ENCODE assay signal across 13 cellular contexts in the genomic region with DNA sequence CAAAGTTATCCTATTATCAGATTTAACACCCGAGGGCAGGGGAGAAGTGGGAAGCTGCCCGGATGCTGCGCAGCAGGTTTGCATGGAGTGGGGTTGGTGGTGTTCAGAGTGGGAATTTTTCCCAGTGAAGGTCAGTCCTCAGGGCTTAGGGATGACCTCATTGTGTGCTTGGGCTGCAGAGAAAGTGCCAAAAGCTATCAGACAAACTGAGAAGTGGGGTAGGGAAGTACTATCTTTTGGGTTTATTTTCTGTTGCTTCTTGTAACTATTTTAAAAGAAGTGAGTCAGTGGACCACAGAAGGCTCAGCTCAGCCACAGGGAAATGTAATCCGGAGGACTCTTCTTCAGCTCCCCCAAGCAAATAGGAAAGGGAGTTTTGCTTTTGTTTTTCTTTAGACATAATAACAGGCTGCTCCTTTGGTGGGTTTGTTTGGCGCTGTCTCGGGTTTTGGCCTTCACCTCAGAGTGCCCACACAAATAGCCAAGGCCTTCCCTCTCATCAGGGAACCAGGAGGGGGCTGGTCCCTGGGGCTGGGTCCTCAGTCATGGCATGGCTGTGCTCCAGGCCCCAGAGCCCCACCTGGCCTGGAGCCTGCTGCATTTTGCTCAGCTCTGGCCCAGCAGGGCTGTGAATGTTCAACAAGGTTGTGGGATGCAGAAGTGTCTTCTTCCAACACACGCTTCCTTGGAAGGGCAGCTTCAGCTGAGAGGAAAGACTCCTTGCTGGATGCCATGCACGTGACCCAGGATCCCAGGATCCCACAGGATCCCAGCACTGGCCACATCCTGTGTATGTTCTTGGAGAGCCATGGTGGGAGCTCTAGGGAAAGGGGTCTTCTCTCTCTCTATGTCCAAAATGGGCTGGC. TPM values are rescaled to one million over a fixed set of nuclear protein-coding genes. Genes with fewer than 3 reads are reported as not detected.
DNase-seq lines count a peak whose midpoint lies in the region; ATAC-seq and TF ChIP-seq lines count a peak whose summit lies in the region.
"Had no signal": no experiment of that assay in that cellular context is flagged by ENCODE, and none has a peak within 500 bp of the region (broad histone marks: within the 10 kb centered on the region; RNA-seq: fewer than 3 reads in every experiment).

No MANE protein-coding gene starts in this region.

- H3K4me3 ChIP-seq in SK-N-SH (ENCODE audit: low read depth in 2 of 2, low read length in 1 of 2): no peak overlapping the region
- H3K4me3 ChIP-seq in WI38 (ENCODE audit: low read depth, low read length): peak overlapping the region; percentile 25; the same call in 1 of the 2 replicates
- no peak overlapping the region for H3K4me3 ChIP-seq in right atrium auricular region
- no peak overlapping the region for H3K4me3 ChIP-seq in transverse colon
- H3K4me3 ChIP-seq: right lobe of liver had no signal

- H3K4me2 ChIP-seq in SK-N-SH: no peak overlapping the region

- no peak for TF ChIP-seq RAD21 in SK-N-SH (IDR thresholded peaks at IDR 0.05; ENCODE audit: low read length)

- H3K36me3 ChIP-seq in SK-N-SH (replicated peaks in 1 of 2; ENCODE audit: control insufficient read depth in 1 of 2, insufficient read depth in 2 of 2, low read length in 1 of 2) (no peaks in the 10 kb centered on the region), right atrium auricular region (no peaks in the 10 kb centered on the region), transverse colon (no peaks in the 10 kb centered on the region)
- H3K36me3 ChIP-seq: right lobe of liver had no signal

- in situ Hi-C loops in transverse colon (cut with MboI; ENCODE audit: low pct_ligation_motif_present in 1 of 4, low pct_unique_long_range_greater_than_20kb in 1 of 4, low sequenced_read_pairs in 3 of 4): no loop called here

- no peak for TF ChIP-seq EP300 in SK-N-SH (IDR thresholded peaks at IDR 0.05; ENCODE audit: borderline replicate concordance in 1 of 2, low read depth in 1 of 2, low read length in 1 of 2)
- TF ChIP-seq EP300 in transverse colon (IDR thresholded peaks at IDR 0.05; ENCODE audit: low read depth): no peak

- no peak overlapping the region for H2AFZ ChIP-seq in SK-N-SH (ENCODE audit: low read depth)

- H3F3A ChIP-seq in SK-N-SH (replicated peaks; ENCODE audit: insufficient read depth): peaks cover 3% of the 10 kb centered on the region

- peak overlapping the region in 1 of 2 experiments; percentile 62; a peak in 2 of 4 replicates for H3K27ac ChIP-seq in SK-N-SH (ENCODE audit: low read depth in 2 of 2, low read length in 1 of 2)
- peak overlapping the region; percentile 65 to 70 for H3K27ac ChIP-seq in right atrium auricular region
- H3K27ac ChIP-seq in transverse colon: peak overlapping the region; percentile 35 to 60 (median 53)
- H3K27ac ChIP-seq: right lobe of liver had no signal

- H3K9ac ChIP-seq in SK-N-SH: peak overlapping the region; percentile 21; the same call in 1 of the 2 replicates

- ATAC-seq in SK-N-SH treated with all-trans-retinoic acid at 6 μM for 48 hours: no peak
- ATAC-seq in HG02981 (IDR thresholded peaks at IDR 0.05; ENCODE audit: unreplicated experiment): no peak

- WGBS in SK-N-SH (ENCODE audit: low lambda C conversion rate): 42% methylated on average over 6 of the region's 8 CpGs
- WGBS in transverse colon (ENCODE audit: low coverage in 1 of 2), 2 donors: 68 to 93% methylated on average over 3 to 8 of the region's 8 CpGs

- H3K9me3 ChIP-seq in SK-N-SH (no peaks in the 10 kb centered on the region), right atrium auricular region (no peaks in the 10 kb centered on the region), transverse colon (no peaks in the 10 kb centered on the region)
- H3K9me3 ChIP-seq: right lobe of liver had no signal

- H4K20me1 ChIP-seq in SK-N-SH (ENCODE audit: insufficient read depth): no peaks in the 10 kb centered on the region

- no peak for DNase-seq in SK-N-SH
- DNase-seq in right atrium auricular region (ENCODE audit: low spot score): no peak
- DNase-seq in transverse colon: no peak
- DNase-seq in NCI-H748 (lab: John Stamatoyannopoulos, UW; ENCODE audit: unreplicated experiment): no peak
- DNase-seq in NCI-H1048 (lab: John Stamatoyannopoulos, UW): no peak
- DNase-seq: activated B cell treated with CpG ODN at 0.5 μM for 24 hours, amniotic stem cell, H7, NCI-H446 treated with DMSO at 0.1 percent for 48 hours, right lobe of liver had no signal

- intact Hi-C loops in transverse colon (cut with DNase I; ENCODE audit: low total_unique reads): no loop called here

- CTCF ChIA-PET in SK-N-SH (lab: Yijun Ruan, JAX): interaction anchor here (1.1 to 1.3 kb wide), 2 partner anchors 10 to 158 kb away, joined by 3 to 5 read pairs; no protein-coding TSS in a partner anchor

- no peaks in the 10 kb centered on the region for H3K27me3 ChIP-seq in SK-N-SH (ENCODE audit: insufficient read depth)
- H3K27me3 ChIP-seq in right atrium auricular region: no peaks in the 10 kb centered on the region
- no peaks in the 10 kb centered on the region for H3K27me3 ChIP-seq in transverse colon
- H3K27me3 ChIP-seq: right lobe of liver had no signal

- POLR2A ChIA-PET in SK-N-SH (lab: Yijun Ruan, JAX): no interaction called here

- TF ChIP-seq POLR2A in transverse colon (IDR thresholded peaks at IDR 0.05): no peak

- TF ChIP-seq CTCF in SK-N-SH (IDR thresholded peaks at IDR 0.05) (no peak), WI38 (IDR thresholded peaks at IDR 0.05; ENCODE audit: low read depth, low read length) (no peak), right atrium auricular region (IDR thresholded peaks at IDR 0.05) (no peak), transverse colon (IDR thresholded peaks at IDR 0.05) (no peak)

- H3K4me1 ChIP-seq in SK-N-SH (ENCODE audit: control insufficient read depth in 1 of 2, insufficient read depth in 2 of 2, low read depth in 1 of 2, low read length in 1 of 2) (peaks cover 0 to 21% of the 10 kb centered on the region in 2 experiments; a peak in 2 of 4 replicates), right atrium auricular region (peaks cover 0 to 41% of the 10 kb centered on the region in 2 donors), transverse colon (peaks cover 0 to 9% (median 2%) of the 10 kb centered on the region in 4 donors)
- H3K4me1 ChIP-seq: right lobe of liver had no signal

- H3K9me2 ChIP-seq in SK-N-SH: no peaks in the 10 kb centered on the region

- H3K79me2 ChIP-seq in SK-N-SH (ENCODE audit: insufficient read depth): no peaks in the 10 kb centered on the region

TF ChIP-seq in SK-N-SH treated with all-trans-retinoic acid at 6 μM for 48 hours, 23 proteins besides CTCF, POLR2A, EP300 and RAD21 (continues in another document):
- TF ChIP-seq, protein P1, sequence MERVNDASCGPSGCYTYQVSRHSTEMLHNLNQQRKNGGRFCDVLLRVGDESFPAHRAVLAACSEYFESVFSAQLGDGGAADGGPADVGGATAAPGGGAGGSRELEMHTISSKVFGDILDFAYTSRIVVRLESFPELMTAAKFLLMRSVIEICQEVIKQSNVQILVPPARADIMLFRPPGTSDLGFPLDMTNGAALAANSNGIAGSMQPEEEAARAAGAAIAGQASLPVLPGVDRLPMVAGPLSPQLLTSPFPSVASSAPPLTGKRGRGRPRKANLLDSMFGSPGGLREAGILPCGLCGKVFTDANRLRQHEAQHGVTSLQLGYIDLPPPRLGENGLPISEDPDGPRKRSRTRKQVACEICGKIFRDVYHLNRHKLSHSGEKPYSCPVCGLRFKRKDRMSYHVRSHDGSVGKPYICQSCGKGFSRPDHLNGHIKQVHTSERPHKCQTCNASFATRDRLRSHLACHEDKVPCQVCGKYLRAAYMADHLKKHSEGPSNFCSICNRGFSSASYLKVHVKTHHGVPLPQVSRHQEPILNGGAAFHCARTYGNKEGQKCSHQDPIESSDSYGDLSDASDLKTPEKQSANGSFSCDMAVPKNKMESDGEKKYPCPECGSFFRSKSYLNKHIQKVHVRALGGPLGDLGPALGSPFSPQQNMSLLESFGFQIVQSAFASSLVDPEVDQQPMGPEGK (CRISPR knock-in tag; IDR thresholded peaks at IDR 0.05; ENCODE audit: borderline replicate concordance): no peak
- TF ChIP-seq, protein P2, sequence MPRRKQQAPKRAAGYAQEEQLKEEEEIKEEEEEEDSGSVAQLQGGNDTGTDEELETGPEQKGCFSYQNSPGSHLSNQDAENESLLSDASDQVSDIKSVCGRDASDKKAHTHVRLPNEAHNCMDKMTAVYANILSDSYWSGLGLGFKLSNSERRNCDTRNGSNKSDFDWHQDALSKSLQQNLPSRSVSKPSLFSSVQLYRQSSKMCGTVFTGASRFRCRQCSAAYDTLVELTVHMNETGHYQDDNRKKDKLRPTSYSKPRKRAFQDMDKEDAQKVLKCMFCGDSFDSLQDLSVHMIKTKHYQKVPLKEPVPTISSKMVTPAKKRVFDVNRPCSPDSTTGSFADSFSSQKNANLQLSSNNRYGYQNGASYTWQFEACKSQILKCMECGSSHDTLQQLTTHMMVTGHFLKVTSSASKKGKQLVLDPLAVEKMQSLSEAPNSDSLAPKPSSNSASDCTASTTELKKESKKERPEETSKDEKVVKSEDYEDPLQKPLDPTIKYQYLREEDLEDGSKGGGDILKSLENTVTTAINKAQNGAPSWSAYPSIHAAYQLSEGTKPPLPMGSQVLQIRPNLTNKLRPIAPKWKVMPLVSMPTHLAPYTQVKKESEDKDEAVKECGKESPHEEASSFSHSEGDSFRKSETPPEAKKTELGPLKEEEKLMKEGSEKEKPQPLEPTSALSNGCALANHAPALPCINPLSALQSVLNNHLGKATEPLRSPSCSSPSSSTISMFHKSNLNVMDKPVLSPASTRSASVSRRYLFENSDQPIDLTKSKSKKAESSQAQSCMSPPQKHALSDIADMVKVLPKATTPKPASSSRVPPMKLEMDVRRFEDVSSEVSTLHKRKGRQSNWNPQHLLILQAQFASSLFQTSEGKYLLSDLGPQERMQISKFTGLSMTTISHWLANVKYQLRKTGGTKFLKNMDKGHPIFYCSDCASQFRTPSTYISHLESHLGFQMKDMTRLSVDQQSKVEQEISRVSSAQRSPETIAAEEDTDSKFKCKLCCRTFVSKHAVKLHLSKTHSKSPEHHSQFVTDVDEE (CRISPR knock-in tag; IDR thresholded peaks at IDR 0.05): no peak

RNA-seq across cellular contexts. Expression of a gene that starts 5.4 kb away (rescaled TPM):
- not detected in 2 replicates for polyA plus RNA-seq in SK-N-SH (2012; rRNA removed)
- not detected in 2 replicates for polyA plus RNA-seq in SK-N-SH (2012; cell fraction: cytosol; rRNA removed)
- polyA plus RNA-seq in SK-N-SH (2012; cell fraction: nucleus; rRNA removed): not detected in 2 replicates
- total RNA-seq in right atrium auricular region (not detected), transverse colon (not detected)
- total RNA-seq: activated B cell treated with CpG ODN at 0.5 μM for 24 hours, H7, right lobe of liver had no signal

RNA-seq across cellular contexts. Expression of a gene that starts 23.9 kb away (rescaled TPM):
- polyA plus RNA-seq in SK-N-SH (2012; rRNA removed): 0.39 TPM in 2 replicates
- polyA plus RNA-seq in SK-N-SH (2012; cell fraction: cytosol; rRNA removed): 0.36 and 0.63 TPM in 2 replicates
- polyA plus RNA-seq in SK-N-SH (2012; cell fraction: nucleus; rRNA removed): 0.22 and 0.39 TPM in 2 replicates
- total RNA-seq in right atrium auricular region: 10 to 100 TPM; 17.6 to 22.7 TPM
- total RNA-seq in transverse colon: 1 to 10 TPM; 2.2 to 6.0 (median 3.9) TPM
- total RNA-seq: activated B cell treated with CpG ODN at 0.5 μM for 24 hours had no signal

RNA-seq across cellular contexts. Expression of a gene that starts 49.0 kb away (rescaled TPM):
- not detected in 2 replicates for polyA plus RNA-seq in SK-N-SH (2012; rRNA removed)
- not detected in 2 replicates for polyA plus RNA-seq in SK-N-SH (2012; cell fraction: cytosol; rRNA removed)
- polyA plus RNA-seq in SK-N-SH (2012; cell fraction: nucleus; rRNA removed): not detected in 2 replicates
- total RNA-seq in right atrium auricular region (10 to 100 TPM; 14.3 to 14.8 TPM), transverse colon (10 to 100 TPM in 2 of 4 donors, 1 to 10 TPM in 1, under 1 TPM in 1; 0.80 to 18.4 (median 7.4) TPM)
- total RNA-seq: H7 had no signal
